ENCODE assay signal across 9 cellular contexts in genomic region chr6:105077592-105078463, GRCh38.
A peak's percentile ranks its signal among the peaks of the same experiment; 100 is the strongest.
DNase-seq lines count a peak whose midpoint lies in the region; ATAC-seq, FAIRE-seq and TF ChIP-seq lines count a peak whose summit lies in the region.
"Had no signal": no experiment of that assay in that cellular context is flagged by ENCODE, and none has a peak within 500 bp of the region (broad histone marks: within the 10 kb centered on the region; RNA-seq: fewer than 3 reads in every experiment).

No MANE protein-coding gene starts in this region.

- no peaks in the 10 kb centered on the region for H3K4me1 Mint-ChIP-seq in stimulated activated naive CD8-positive, alpha-beta T cell treated with anti-CD3 and anti-CD28 coated beads, Interleukin-15, amount 100 ng/mL, for 72 hours
- H3K4me1 Mint-ChIP-seq: naive B cell had no signal

- H3K27ac Mint-ChIP-seq in stimulated activated naive CD8-positive, alpha-beta T cell treated with anti-CD3 and anti-CD28 coated beads, Interleukin-15, amount 100 ng/mL, for 72 hours = peak overlapping the region in 1 of 2 donors; percentile 8
- H3K27ac Mint-ChIP-seq: naive B cell had no signal

- TF ChIP-seq CTCF in RWPE2 (IDR thresholded peaks at IDR 0.05; ENCODE audit: poor library complexity, severe bottlenecking) = peak; percentile 84
- TF ChIP-seq CTCF in thoracic aorta (IDR thresholded peaks at IDR 0.05) = peak; percentile 13

- no peaks in the 10 kb centered on the region for H3K9me3 Mint-ChIP-seq in stimulated activated naive CD8-positive, alpha-beta T cell treated with anti-CD3 and anti-CD28 coated beads, Interleukin-15, amount 100 ng/mL, for 72 hours
- H3K9me3 Mint-ChIP-seq: naive B cell had no signal

- H3K9me3 ChIP-seq in RWPE2 (ENCODE audit: severe bottlenecking) (no peaks in the 10 kb centered on the region), thoracic aorta (no peaks in the 10 kb centered on the region)

- H3K4me3 ChIP-seq in RWPE2 (ENCODE audit: severe bottlenecking) = no peak overlapping the region
- H3K4me3 ChIP-seq in thoracic aorta = no peak overlapping the region

- peaks cover 19% of the 10 kb centered on the region for H3K4me1 ChIP-seq in RWPE2 (ENCODE audit: insufficient read depth, poor library complexity, severe bottlenecking)
- H3K4me1 ChIP-seq in thoracic aorta (ENCODE audit: control insufficient read depth in 1 of 2, low read depth in 2 of 2) = no peaks in the 10 kb centered on the region

- peaks cover 7% of the 10 kb centered on the region for H3K27me3 Mint-ChIP-seq in stimulated activated naive CD8-positive, alpha-beta T cell treated with anti-CD3 and anti-CD28 coated beads, Interleukin-15, amount 100 ng/mL, for 72 hours

- no peaks in the 10 kb centered on the region for H3K27me3 ChIP-seq in RWPE2 (ENCODE audit: insufficient read depth, poor library complexity, severe bottlenecking)
- no peaks in the 10 kb centered on the region for H3K27me3 ChIP-seq in thoracic aorta (replicated peaks; ENCODE audit: insufficient read depth)

- peak; percentile 67 for DNase-seq in LHCN-M2 (ENCODE audit: low read depth)
- DNase-seq in RWPE2 (ENCODE audit: low spot score) = no peak
- DNase-seq in foreskin melanocyte = peak; percentile 42
- DNase-seq in thoracic aorta (ENCODE audit: low spot score) = no peak
- no peak for DNase-seq in stimulated activated naive CD8-positive, alpha-beta T cell treated with anti-CD3 and anti-CD28 coated beads, Interleukin-15, amount 100 ng/mL, for 72 hours
- DNase-seq: naive B cell had no signal

- no peaks in the 10 kb centered on the region for H3K36me3 ChIP-seq in RWPE2 (ENCODE audit: low read depth)
- H3K36me3 ChIP-seq in thoracic aorta = no peaks in the 10 kb centered on the region

- H3K27ac ChIP-seq in RWPE2 (ENCODE audit: poor library complexity, severe bottlenecking) (no peak overlapping the region), thoracic aorta (no peak overlapping the region)

- ATAC-seq in RWPE2 (ENCODE audit: low read depth) (peak; percentile 53), thoracic aorta (ENCODE audit: insufficient number of reproducible peaks, low FRiP score, low read depth) (no peak), GM18502 (IDR thresholded peaks at IDR 0.05; ENCODE audit: poor library complexity, unreplicated experiment) (no peak), HG03342 (IDR thresholded peaks at IDR 0.05; ENCODE audit: unreplicated experiment) (no peak)
- ATAC-seq in stimulated activated naive CD8-positive, alpha-beta T cell treated with anti-CD3 and anti-CD28 coated beads, Interleukin-15, amount 100 ng/mL, for 72 hours = no peak

- peak; percentile 97 for FAIRE-seq in G401.6 (lab: Jason Lieb, UNC)

- no peak overlapping the region for H3K4me3 Mint-ChIP-seq in stimulated activated naive CD8-positive, alpha-beta T cell treated with anti-CD3 and anti-CD28 coated beads, Interleukin-15, amount 100 ng/mL, for 72 hours
- H3K4me3 Mint-ChIP-seq: naive B cell had no signal

Comparison
In these comparisons a context has a peak if more than half of its experiments do, and no peak if none do; other contexts are left out.
1. DNase-seq: peak in LHCN-M2 (single experiment) and foreskin melanocyte (single experiment); none in RWPE2 (single experiment), thoracic aorta (single experiment) and stimulated activated naive CD8-positive, alpha-beta T cell treated with anti-CD3 and anti-CD28 coated beads, Interleukin-15, amount 100 ng/mL, for 72 hours (0 of 2).